7 cellular contexts compared by ENCODE assay signal in genomic region chr16:1428511-1428910, GRCh38. TPM values are rescaled to one million over a fixed set of nuclear protein-coding genes. Genes with fewer than 3 reads are reported as not detected.
DNase-seq lines count a peak whose midpoint lies in the region; ATAC-seq and TF ChIP-seq lines count a peak whose summit lies in the region.

No MANE protein-coding gene starts in this region.

- no peaks in the 10 kb centered on the region; the same call in 1 of the 2 replicates for H3K27me3 Mint-ChIP-seq in H9 (ENCODE audit: low read depth)

- ATAC-seq in HG03025 (IDR thresholded peaks at IDR 0.05; ENCODE audit: low FRiP score, unreplicated experiment) (no peak), GM19455 (IDR thresholded peaks at IDR 0.05; ENCODE audit: unreplicated experiment) (no peak)

- no peak overlapping the region for H2BK12ac ChIP-seq in H9 (ENCODE audit: insufficient read length, low read depth, low read length)

- H3K27ac Mint-ChIP-seq in H9 = no peak overlapping the region

- H3K56ac ChIP-seq in H9 (ENCODE audit: insufficient read length, low read depth, low read length) = no peak overlapping the region

- intact Hi-C loops in esophagus muscularis mucosa (cut with DNase I) (no loop called here), stomach (cut with DNase I; ENCODE audit: low total_unique reads) (no loop called here)

- H2AFZ ChIP-seq in H9 (ENCODE audit: low read length) = no peak overlapping the region

- H3K27me3 ChIP-seq in H9 (ENCODE audit: insufficient read depth, low read length) (no peaks in the 10 kb centered on the region), esophagus muscularis mucosa (peaks cover 0 to 41% (median 0%) of the 10 kb centered on the region in 4 donors), stomach (peaks cover 0 to 20% (median 0%) of the 10 kb centered on the region in 3 donors)

- no peak overlapping the region for H3K27ac ChIP-seq in H9 (ENCODE audit: insufficient read length, low read depth, low read length)
- H3K27ac ChIP-seq in esophagus muscularis mucosa (replicated peaks in 1 of 4) = no peak overlapping the region
- H3K27ac ChIP-seq in stomach = no peak overlapping the region

- no peaks in the 10 kb centered on the region for H3K23me2 ChIP-seq in H9 (ENCODE audit: insufficient read length, low read depth, low read length, poor library complexity, severe bottlenecking)

- no peaks in the 10 kb centered on the region for H3K79me1 ChIP-seq in H9 (ENCODE audit: insufficient read depth, low read depth, low read length, poor library complexity, severe bottlenecking)

- H2BK120ac ChIP-seq in H9 (ENCODE audit: low read depth, low read length, poor library complexity, severe bottlenecking) = no peak overlapping the region

- no peak overlapping the region for H2BK5ac ChIP-seq in H9 (ENCODE audit: insufficient read length, low read length)

- H3K4me2 ChIP-seq in H9 (ENCODE audit: insufficient read depth, insufficient read length, low read length) = no peak overlapping the region

- H3K36me3 Mint-ChIP-seq in H9 (ENCODE audit: insufficient read depth in 1 of 3, low read depth in 3 of 3) = no peaks in the 10 kb centered on the region

- no peak overlapping the region for H3K9ac ChIP-seq in H9 (ENCODE audit: extremely low read depth, insufficient read length, low read length)

- H3K4me1 ChIP-seq in H9 (ENCODE audit: insufficient read depth, low read length) (no peaks in the 10 kb centered on the region), esophagus muscularis mucosa (peaks cover 0 to 9% (median 7%) of the 10 kb centered on the region in 4 donors), stomach (peaks cover 14 to 39% (median 35%) of the 10 kb centered on the region in 4 donors)

- no CpG with 5 or more reads among the region's 21 CpGs for WGBS in H9 (ENCODE audit: extremely low coverage, insufficient read length, low lambda C conversion rate)
- 21% methylated on average over 12 of the region's 21 CpGs for WGBS in esophagus muscularis mucosa
- WGBS in stomach, 5 donors = 20 to 73% (median 50%) methylated on average over 2 to 21 of the region's 21 CpGs

- H3K4me3 ChIP-seq in esophagus muscularis mucosa (no peak overlapping the region), stomach (no peak overlapping the region)

- TF ChIP-seq CTCF in H9 (conservative IDR thresholded peaks at IDR 0.05) (peak; percentile 68), esophagus muscularis mucosa (IDR thresholded peaks at IDR 0.05) (peak in 2 of 3 experiments; percentile 20 to 29), stomach (IDR thresholded peaks at IDR 0.05) (peak in 1 of 7 experiments; percentile 9)

- no peaks in the 10 kb centered on the region for H3K9me3 ChIP-seq in H9 (ENCODE audit: control insufficient read depth, low read depth, low read length)
- H3K9me3 ChIP-seq in esophagus muscularis mucosa = no peaks in the 10 kb centered on the region
- H3K9me3 ChIP-seq in stomach = no peaks in the 10 kb centered on the region

- TF ChIP-seq POLR2A in esophagus muscularis mucosa (IDR thresholded peaks at IDR 0.05; ENCODE audit: low read depth) = no peak
- TF ChIP-seq POLR2A in stomach (IDR thresholded peaks at IDR 0.05) = no peak

- no peaks in the 10 kb centered on the region for H4K20me1 ChIP-seq in H9 (ENCODE audit: control insufficient read depth, insufficient read depth, insufficient read length)

- no peak overlapping the region for H2BK15ac ChIP-seq in H9 (ENCODE audit: low read depth, low read length)

- no peak overlapping the region for H4K8ac ChIP-seq in H9 (replicated peaks; ENCODE audit: insufficient read length, low read depth, low read length)

- H3K36me3 ChIP-seq in esophagus muscularis mucosa (no peaks in the 10 kb centered on the region), stomach (no peaks in the 10 kb centered on the region)

- DNase-seq in H9 (peak; percentile 83), esophagus muscularis mucosa (ENCODE audit: extremely low spot score) (no peak), stomach (no peak)
- peak; percentile 22 to 24 for DNase-seq in activated CD4-positive, alpha-beta T cell treated with anti-CD3 and anti-CD28 coated beads for 4 hours
- peak; percentile 53 for DNase-seq in stimulated activated CD4-positive, alpha-beta T cell treated with anti-CD3 and anti-CD28 coated beads, Interleukin-4, amount 100 ng/mL, for 24 hours

- H3K9me3 Mint-ChIP-seq in H9 = no peaks in the 10 kb centered on the region

- peak overlapping the region; percentile 34; the same call in 1 of the 2 replicates for H3K14ac ChIP-seq in H9 (ENCODE audit: insufficient read depth, low read length)

- no peak overlapping the region for H3K4me3 Mint-ChIP-seq in H9

- H3T11ph ChIP-seq in H9 (ENCODE audit: low read length) = no peak overlapping the region

- no peaks in the 10 kb centered on the region; a peak in 1 of 4 replicates for H3K4me1 Mint-ChIP-seq in H9

- peak overlapping the region; percentile 72; the same call in 1 of the 2 replicates for H3K4ac ChIP-seq in H9 (ENCODE audit: low read depth, low read length)

- H2AK5ac ChIP-seq in H9 (ENCODE audit: insufficient read length, low read length) = no peak overlapping the region

- H3K23ac ChIP-seq in H9 (ENCODE audit: insufficient read length, low read depth, low read length) = no peak overlapping the region

- H4K91ac ChIP-seq in H9 (ENCODE audit: insufficient read length, low read depth, low read length) = peak overlapping the region; percentile 91

- no peak overlapping the region for H2BK20ac ChIP-seq in H9 (ENCODE audit: low read depth, low read length, poor library complexity, severe bottlenecking)

- H3K18ac ChIP-seq in H9 (ENCODE audit: insufficient read length, low read depth, low read length) = peak overlapping the region; percentile 57

- no peak overlapping the region for H4K5ac ChIP-seq in H9 (ENCODE audit: insufficient read length, low read depth, low read length)

- H3K79me2 ChIP-seq in H9 (ENCODE audit: insufficient read depth, low read length) = no peaks in the 10 kb centered on the region

- TF ChIP-seq EP300 in esophagus muscularis mucosa (IDR thresholded peaks at IDR 0.05) (no peak), stomach (IDR thresholded peaks at IDR 0.05) (no peak)

RNA-seq across cellular contexts. Expression of gene PERCC1, which starts 2.4 kb away (rescaled TPM):
- total RNA-seq in H9 (2021) = not detected in 2 replicates
- total RNA-seq in esophagus muscularis mucosa = not detected
- total RNA-seq in stomach = 10 to 100 TPM in 1 of 5 donors, 1 to 10 TPM in 1, not detected in 3; 2.0 to 21.4 TPM
- 1 to 10 TPM in 1 of 3 donors, not detected in 2; 3.3 TPM for polyA plus RNA-seq in stomach

RNA-seq across cellular contexts. Expression of gene UQCC4, which starts 8.0 kb away (rescaled TPM):
- total RNA-seq in H9 (2021) (11.4 and 12.3 TPM in 2 replicates), esophagus muscularis mucosa (10 to 100 TPM; 12.6 to 17.1 (median 14.7) TPM), stomach (10 to 100 TPM in 2 of 5 donors, 1 to 10 TPM in 1, not detected in 2; 3.3 to 21.1 (median 16.3) TPM)
- 10 to 100 TPM; 21.0 to 22.8 (median 21.2) TPM for polyA plus RNA-seq in stomach

RNA-seq across cellular contexts. Expression of gene UNKL, which starts 14.0 kb away (rescaled TPM):
- total RNA-seq in H9 (2021) = 32.0 and 33.3 TPM in 2 replicates
- 10 to 100 TPM in 3 of 4 donors, 1 to 10 TPM in 1; 9.3 to 23.7 (median 16.5) TPM for total RNA-seq in esophagus muscularis mucosa
- 10 to 100 TPM; 13.6 to 75.0 (median 50.2) TPM for total RNA-seq in stomach
- 1 to 10 TPM; 4.8 to 5.5 (median 5.0) TPM for polyA plus RNA-seq in stomach

RNA-seq across cellular contexts. Expression of gene CCDC154, which starts 15.8 kb away (rescaled TPM):
- 1.3 and 2.0 TPM in 2 replicates for total RNA-seq in H9 (2021)
- total RNA-seq in esophagus muscularis mucosa = under 1 TPM in 3 of 4 donors, not detected in 1; 0.17 to 0.58 (median 0.42) TPM
- not detected for total RNA-seq in stomach
- 1 to 10 TPM in 2 of 3 donors, under 1 TPM in 1; 0.31 to 4.5 (median 3.1) TPM for polyA plus RNA-seq in stomach

RNA-seq across cellular contexts. Expression of gene CLCN7, which starts 46.3 kb away (rescaled TPM):
- total RNA-seq in H9 (2021) = 70.0 and 75.3 TPM in 2 replicates
- 100 to 1,000 TPM in 1 of 4 donors, 10 to 100 TPM in 3; 41.5 to 130 (median 71.9) TPM for total RNA-seq in esophagus muscularis mucosa
- 100 to 1,000 TPM in 2 of 5 donors, 10 to 100 TPM in 3; 47.2 to 489 (median 69.1) TPM for total RNA-seq in stomach
- 10 to 100 TPM in 2 of 3 donors, 1 to 10 TPM in 1; 8.7 to 36.5 (median 27.3) TPM for polyA plus RNA-seq in stomach

Comparison
In these comparisons a context has a peak if more than half of its experiments do, and no peak if none do; other contexts are left out.
1. DNase-seq: peak in H9 (single experiment), activated CD4-positive, alpha-beta T cell treated with anti-CD3 and anti-CD28 coated beads for 4 hours (2 of 2) and stimulated activated CD4-positive, alpha-beta T cell treated with anti-CD3 and anti-CD28 coated beads, Interleukin-4, amount 100 ng/mL, for 24 hours (single experiment); none in esophagus muscularis mucosa (single experiment) and stomach (single experiment).